ENCODE assay signal across 8 cellular contexts in genomic region chr14:24296341-24297157, GRCh38. TPM values are rescaled to one million over a fixed set of nuclear protein-coding genes. Genes with fewer than 3 reads are reported as not detected.
A peak's percentile ranks its signal among the peaks of the same experiment; 100 is the strongest.
DNase-seq lines count a peak whose midpoint lies in the region; ATAC-seq and TF ChIP-seq lines count a peak whose summit lies in the region.

No MANE protein-coding gene starts in this region.

- TF ChIP-seq CTCF in GM13977 (IDR thresholded peaks at IDR 0.05; ENCODE audit: extremely low read depth, insufficient read depth, missing control alignments) (peak; percentile 81), coronary artery (IDR thresholded peaks at IDR 0.05) (peak; percentile 56), lower lobe of right lung (IDR thresholded peaks at IDR 0.05) (peak; percentile 81)

- no peaks in the 10 kb centered on the region for H3K27me3 ChIP-seq in lower lobe of right lung (ENCODE audit: low read depth)

- DNase-seq in A172 (ENCODE audit: low spot score) (peak; percentile 71), GM13977 (ENCODE audit: low spot score) (peak; percentile 86), NCI-H2196 treated with DMSO at 0.1 percent for 48 hours (lab: John Stamatoyannopoulos, UW; ENCODE audit: unreplicated experiment) (peak; percentile 67), coronary artery (ENCODE audit: low spot score) (no peak), lower lobe of right lung (peak; percentile 72)
- DNase-seq in activated CD4-positive, alpha-beta T cell treated with anti-CD3 and anti-CD28 coated beads for 4 hours, result peak; percentile 76 to 77
- peak; percentile 40 for DNase-seq in stimulated activated CD8-positive, alpha-beta memory T cell treated with anti-CD3 and anti-CD28 coated beads, Interleukin-15, amount 100 ng/mL, for 1 hour (ENCODE audit: low read depth)

- peaks cover 31% of the 10 kb centered on the region for H3K4me1 ChIP-seq in lower lobe of right lung

- intact Hi-C loops in lower lobe of right lung (cut with DNase I), result loop anchor here (10.0 kb wide), 1 partner anchor 52 kb away; the partner anchor contains the start of gene TINF2

- in situ Hi-C loops in GM13977 (cut with MboI; ENCODE audit: low pct_unique_long_range_greater_than_20kb, low sequenced_read_pairs, unreplicated experiment), result loop anchor here (5.0 kb wide), 1 partner anchor 54 kb away; the partner anchor contains the start of gene TINF2

- no peak overlapping the region for H3K27ac ChIP-seq in coronary artery
- H3K27ac ChIP-seq in lower lobe of right lung, result peak overlapping the region; percentile 38

- H3K4me3 ChIP-seq in coronary artery (no peak overlapping the region), lower lobe of right lung (no peak overlapping the region)

- peaks cover 57% of the 10 kb centered on the region for H3K36me3 ChIP-seq in lower lobe of right lung

- ATAC-seq in HG03097 (IDR thresholded peaks at IDR 0.05; ENCODE audit: low FRiP score, unreplicated experiment) (peak; percentile 37), lower lobe of right lung (peak; percentile 75 to 81)

- H3K9me3 ChIP-seq in lower lobe of right lung, result no peaks in the 10 kb centered on the region

RNA-seq across cellular contexts. Expression of gene DHRS1, which starts 3.0 kb away (rescaled TPM):
- 15.1 and 27.8 TPM in 2 replicates for total RNA-seq in A172 (2014; rRNA removed; shearing (Covaris generic))
- total RNA-seq in lower lobe of right lung, result 22.7 TPM

RNA-seq across cellular contexts. Expression of gene NOP9, which starts 3.1 kb away (rescaled TPM):
- total RNA-seq in A172 (2014; rRNA removed; shearing (Covaris generic)), result 7.8 and 9.6 TPM in 2 replicates
- 22.0 TPM for total RNA-seq in lower lobe of right lung

RNA-seq across cellular contexts. Expression of gene CIDEB, which starts 11.2 kb away (rescaled TPM):
- total RNA-seq in A172 (2014; rRNA removed; shearing (Covaris generic)), result not detected in 2 replicates
- 16.4 TPM for total RNA-seq in lower lobe of right lung

RNA-seq across cellular contexts. Expression of gene LTB4R2, which starts 13.4 kb away (rescaled TPM):
- total RNA-seq in A172 (2014; rRNA removed; shearing (Covaris generic)), result 4.7 and 5.9 TPM in 2 replicates
- total RNA-seq in lower lobe of right lung, result 5.9 TPM

RNA-seq across cellular contexts. Expression of gene LTB4R, which starts 14.8 kb away (rescaled TPM):
- total RNA-seq in A172 (2014; rRNA removed; shearing (Covaris generic)), result 2.3 and 2.9 TPM in 2 replicates
- total RNA-seq in lower lobe of right lung, result 14.1 TPM

Comparison
In these comparisons a context has a peak if more than half of its experiments do, and no peak if none do; other contexts are left out.
1. RNA of gene CIDEB, which starts 11.2 kb away (total RNA-seq): 16.4 TPM in lower lobe of right lung (single experiment); not detected in A172; every median in the first group is over 10 times any median in the second.
2. Peak in every context shown above with its lines, with median percentiles within 50 percentile points of each other: CTCF ChIP-seq.